Comparison of ENCODE assay signal across 10 cellular contexts in genomic region chr7:13017325-13017853, GRCh38.
A peak's percentile ranks its signal among the peaks of the same experiment; 100 is the strongest.
DNase-seq lines count a peak whose midpoint lies in the region; ATAC-seq lines count a peak whose summit lies in the region.
"Had no signal": no experiment of that assay in that cellular context is flagged by ENCODE, and none has a peak within 500 bp of the region (broad histone marks: within the 10 kb centered on the region; RNA-seq: fewer than 3 reads in every experiment).

No MANE protein-coding gene starts in this region.

- H3K9me3 Mint-ChIP-seq in activated T-helper 17 cell treated with anti-CD3 and anti-CD28 coated beads, Interleukin-2, amount 50 U/mL, for 72 hours = no peaks in the 10 kb centered on the region
- H3K9me3 Mint-ChIP-seq: activated T-helper 1 cell treated with anti-CD3 and anti-CD28 coated beads, Interleukin-12 subunit alpha, Interleukin-12 subunit beta, Interleukin-2, Interleukin-4 antibody, amounts not matched to agents 30 ng/mL and 10 ng/mL and 1 ng/mL, durations not matched to agents 14 hours and 24 hours and 36 hours had no signal

- H3K27ac Mint-ChIP-seq in activated T-helper 17 cell treated with anti-CD3 and anti-CD28 coated beads, Interleukin-2, amount 50 U/mL, for 72 hours = no peak overlapping the region
- H3K27ac Mint-ChIP-seq: activated T-helper 1 cell treated with anti-CD3 and anti-CD28 coated beads, Interleukin-12 subunit alpha, Interleukin-12 subunit beta, Interleukin-2, Interleukin-4 antibody, amounts not matched to agents 30 ng/mL and 10 ng/mL and 1 ng/mL, durations not matched to agents 14 hours and 24 hours and 36 hours had no signal

- no peaks in the 10 kb centered on the region for H3K36me3 Mint-ChIP-seq in activated T-helper 17 cell treated with anti-CD3 and anti-CD28 coated beads, Interleukin-2, amount 50 U/mL, for 72 hours (ENCODE audit: low read depth)

- H3K27me3 Mint-ChIP-seq in activated T-helper 17 cell treated with anti-CD3 and anti-CD28 coated beads, Interleukin-2, amount 50 U/mL, for 72 hours = peaks cover 9% of the 10 kb centered on the region

- no peak for ATAC-seq in activated T-helper 17 cell treated with anti-CD3 and anti-CD28 coated beads, Interleukin-2, amount 50 U/mL, for 72 hours (replicated peaks)

- DNase-seq in HT1080 (ENCODE audit: low read depth) (peak; percentile 61), astrocyte of the hippocampus (ENCODE audit: low read depth, low spot score) (peak; percentile 60), iPS DF 4.7 (ENCODE audit: extremely low read depth, low spot score) (peak; percentile 64), superior temporal gyrus (ENCODE audit: extremely low spot score) (peak; percentile 73), NCI-H2171 (lab: John Stamatoyannopoulos, UW) (no peak)
- no peak for DNase-seq in activated CD4-positive, alpha-beta T cell treated with anti-CD3 and anti-CD28 coated beads, Interleukin-2, amount 50 U/mL, for 1 hour
- DNase-seq: foreskin melanocyte, NCI-H1092 had no signal

- H3K4me1 Mint-ChIP-seq in activated T-helper 17 cell treated with anti-CD3 and anti-CD28 coated beads, Interleukin-2, amount 50 U/mL, for 72 hours = no peaks in the 10 kb centered on the region

- H3K4me3 Mint-ChIP-seq in activated T-helper 17 cell treated with anti-CD3 and anti-CD28 coated beads, Interleukin-2, amount 50 U/mL, for 72 hours = no peak overlapping the region
- H3K4me3 Mint-ChIP-seq: activated T-helper 1 cell treated with anti-CD3 and anti-CD28 coated beads, Interleukin-12 subunit alpha, Interleukin-12 subunit beta, Interleukin-2, Interleukin-4 antibody, amounts not matched to agents 30 ng/mL and 10 ng/mL and 1 ng/mL, durations not matched to agents 14 hours and 24 hours and 36 hours had no signal

Comparison
In these comparisons a context has a peak if more than half of its experiments do, and no peak if none do; other contexts are left out.
1. DNase-seq: peak in HT1080 (single experiment), astrocyte of the hippocampus (single experiment), iPS DF 4.7 (single experiment) and superior temporal gyrus (single experiment); none in NCI-H2171 (single experiment) and activated CD4-positive, alpha-beta T cell treated with anti-CD3 and anti-CD28 coated beads, Interleukin-2, amount 50 U/mL, for 1 hour (single experiment).